In genomic region chr20:37912874-37913273, GRCh38 we compare ENCODE assay signal across 29 cellular contexts. TPM values are rescaled to one million over a fixed set of nuclear protein-coding genes. Genes with fewer than 3 reads are reported as not detected.
DNase-seq lines count a peak whose midpoint lies in the region; ATAC-seq, FAIRE-seq and TF ChIP-seq lines count a peak whose summit lies in the region.
"Had no signal": no experiment of that assay in that cellular context is flagged by ENCODE, and none has a peak within 500 bp of the region (broad histone marks: within the 10 kb centered on the region; RNA-seq: fewer than 3 reads in every experiment).

No MANE protein-coding gene starts in this region.

- H3K4me1 ChIP-seq in NT2/D1 (ENCODE audit: insufficient read depth, insufficient read length) (peaks cover 30% of the 10 kb centered on the region), astrocyte (ENCODE audit: insufficient read depth, low read length) (peaks cover 11% of the 10 kb centered on the region), neuronal stem cell (ENCODE audit: control insufficient read depth in 2 of 2, insufficient read depth in 1 of 2, low read depth in 1 of 2, low read length in 2 of 2) (peaks cover 52 to 61% of the 10 kb centered on the region in 2 donors)

- no peak overlapping the region for H3K27ac Mint-ChIP-seq in activated naive CD8-positive, alpha-beta T cell treated with anti-CD3 and anti-CD28 coated beads, Interleukin-2, amount 50 U/mL, for 24 hours
- no peak overlapping the region for H3K27ac Mint-ChIP-seq in activated naive CD8-positive, alpha-beta T cell treated with anti-CD3 and anti-CD28 coated beads for 36 hours
- peak overlapping the region; percentile 55 for H3K27ac Mint-ChIP-seq in astrocyte (ENCODE audit: unreplicated experiment)
- H3K27ac Mint-ChIP-seq: B cell, CD14-positive monocyte had no signal

- peaks cover 48% of the 10 kb centered on the region for H3K27me3 ChIP-seq in NT2/D1 (ENCODE audit: insufficient read depth, insufficient read length)
- peaks cover 36% of the 10 kb centered on the region for H3K27me3 ChIP-seq in astrocyte (ENCODE audit: insufficient read depth, low read length)
- H3K27me3 ChIP-seq in neuronal stem cell (ENCODE audit: control insufficient read depth in 3 of 3, insufficient read depth in 3 of 3, low read depth in 1 of 3, low read length in 3 of 3) = peaks cover 0 to 3% (median 0%) of the 10 kb centered on the region in 3 experiments
- H3K27me3 ChIP-seq: Peyer's patch had no signal

- H4K91ac ChIP-seq in neuronal stem cell (ENCODE audit: low read depth, low read length, poor library complexity) = no peak overlapping the region

- H3K4me3 Mint-ChIP-seq in activated naive CD8-positive, alpha-beta T cell treated with anti-CD3 and anti-CD28 coated beads, Interleukin-2, amount 50 U/mL, for 24 hours = no peak overlapping the region
- no peak overlapping the region for H3K4me3 Mint-ChIP-seq in activated naive CD8-positive, alpha-beta T cell treated with anti-CD3 and anti-CD28 coated beads for 36 hours
- H3K4me3 Mint-ChIP-seq in astrocyte (ENCODE audit: unreplicated experiment) = no peak overlapping the region
- H3K4me3 Mint-ChIP-seq: B cell, CD14-positive monocyte had no signal

- H3K27me3 Mint-ChIP-seq in activated naive CD8-positive, alpha-beta T cell treated with anti-CD3 and anti-CD28 coated beads, Interleukin-2, amount 50 U/mL, for 24 hours = peaks cover 51% of the 10 kb centered on the region
- H3K27me3 Mint-ChIP-seq in activated naive CD8-positive, alpha-beta T cell treated with anti-CD3 and anti-CD28 coated beads for 36 hours = peaks cover 72% of the 10 kb centered on the region
- peaks cover 11% of the 10 kb centered on the region for H3K27me3 Mint-ChIP-seq in astrocyte (ENCODE audit: low read depth, unreplicated experiment)

- no peak overlapping the region for H3K4me3 ChIP-seq in NT2/D1 (ENCODE audit: insufficient read length, low read depth)
- H3K4me3 ChIP-seq in astrocyte (ENCODE audit: insufficient read depth, low read depth, low read length) = no peak overlapping the region
- no peak overlapping the region for H3K4me3 ChIP-seq in neuronal stem cell (ENCODE audit: low read length in 2 of 2)
- H3K4me3 ChIP-seq: GM23248, HAP-1, Peyer's patch had no signal

- H4K20me1 ChIP-seq in astrocyte (ENCODE audit: insufficient read depth, low read length) = peaks cover 39% of the 10 kb centered on the region

- peaks cover 17% of the 10 kb centered on the region for H3K4me1 Mint-ChIP-seq in activated naive CD8-positive, alpha-beta T cell treated with anti-CD3 and anti-CD28 coated beads, Interleukin-2, amount 50 U/mL, for 24 hours
- H3K4me1 Mint-ChIP-seq in activated naive CD8-positive, alpha-beta T cell treated with anti-CD3 and anti-CD28 coated beads for 36 hours = peaks cover 15% of the 10 kb centered on the region
- H3K4me1 Mint-ChIP-seq in astrocyte (ENCODE audit: low read depth, unreplicated experiment) = peaks cover 19% of the 10 kb centered on the region

- no peak for DNase-seq in activated naive CD8-positive, alpha-beta T cell treated with anti-CD3 and anti-CD28 coated beads, Interleukin-2, amount 50 U/mL, for 24 hours
- DNase-seq in activated naive CD8-positive, alpha-beta T cell treated with anti-CD3 and anti-CD28 coated beads for 36 hours = no peak
- DNase-seq in NT2/D1 (ENCODE audit: low read depth, low spot score) (no peak), astrocyte (ENCODE audit: low read depth) (no peak), neuronal stem cell (ENCODE audit: low spot score) (no peak), pons (ENCODE audit: low spot score) (no peak), NCI-H524 (lab: John Stamatoyannopoulos, UW) (no peak), SKM-1 (lab: John Stamatoyannopoulos, UW; ENCODE audit: unreplicated experiment) (no peak)
- DNase-seq: DMS53; GDM1; GM23248; KBM-7; MM.1S; NCI-H1048; NCI-H1436; NCI-H1930; NCI-H2227 treated with DMSO at 0.1 percent for 48 hours; NCI-H510A; NCI-H774; NK-92 treated with Interleukin-12 subunit alpha and Interleukin-12 subunit beta, amount 100 ng/mL, for 24 hours; Peyer's patch had no signal

- H2BK12ac ChIP-seq in neuronal stem cell (ENCODE audit: low read length) = no peak overlapping the region

- no peaks in the 10 kb centered on the region for H3K79me1 ChIP-seq in neuronal stem cell (ENCODE audit: low read depth, low read length)

- H3K27ac ChIP-seq in astrocyte (ENCODE audit: low read depth, low read length) = no peak overlapping the region
- no peak overlapping the region for H3K27ac ChIP-seq in neuronal stem cell (replicated peaks; ENCODE audit: low read length)
- H3K27ac ChIP-seq: GM23248, HL-60, Peyer's patch had no signal

- H3K36me3 Mint-ChIP-seq in activated naive CD8-positive, alpha-beta T cell treated with anti-CD3 and anti-CD28 coated beads, Interleukin-2, amount 50 U/mL, for 24 hours (ENCODE audit: low read depth) = no peaks in the 10 kb centered on the region
- no peaks in the 10 kb centered on the region for H3K36me3 Mint-ChIP-seq in activated naive CD8-positive, alpha-beta T cell treated with anti-CD3 and anti-CD28 coated beads for 36 hours
- no peaks in the 10 kb centered on the region for H3K36me3 Mint-ChIP-seq in astrocyte (ENCODE audit: low read depth, unreplicated experiment)

- H3K4me2 ChIP-seq in astrocyte (ENCODE audit: low read length) = no peak overlapping the region
- no peak overlapping the region for H3K4me2 ChIP-seq in neuronal stem cell (ENCODE audit: insufficient read depth, low read length, poor library complexity, severe bottlenecking)

- H3K23ac ChIP-seq in neuronal stem cell (ENCODE audit: low read depth, low read length, poor library complexity) = no peak overlapping the region

- no peak overlapping the region for H3K18ac ChIP-seq in neuronal stem cell (ENCODE audit: low read length)

- H3K79me2 ChIP-seq in astrocyte (ENCODE audit: insufficient read depth, low read length) = no peaks in the 10 kb centered on the region

- H3K9me3 ChIP-seq in NT2/D1 (ENCODE audit: insufficient read depth, low read length) = no peaks in the 10 kb centered on the region
- H3K9me3 ChIP-seq in astrocyte (ENCODE audit: insufficient read depth, low read depth, low read length) = no peaks in the 10 kb centered on the region
- peaks cover 0 to 3% of the 10 kb centered on the region in 2 donors for H3K9me3 ChIP-seq in neuronal stem cell (replicated peaks in 1 of 2; ENCODE audit: control insufficient read depth in 2 of 2, insufficient read depth in 1 of 2, low read depth in 1 of 2, low read length in 2 of 2)
- H3K9me3 ChIP-seq: HAP-1, Peyer's patch had no signal

- peak overlapping the region; percentile 33 for H3K9ac ChIP-seq in NT2/D1 (ENCODE audit: insufficient read length, low read depth)
- H3K9ac ChIP-seq in astrocyte (ENCODE audit: low read length) = no peak overlapping the region
- no peak overlapping the region for H3K9ac ChIP-seq in neuronal stem cell (ENCODE audit: low read depth, low read length, poor library complexity)
- H3K9ac ChIP-seq: GM23248 had no signal

- ATAC-seq in activated naive CD8-positive, alpha-beta T cell treated with anti-CD3 and anti-CD28 coated beads, Interleukin-2, amount 50 U/mL, for 24 hours = peak; percentile 62

- no peak overlapping the region for H4K8ac ChIP-seq in neuronal stem cell (ENCODE audit: low read depth, low read length)

- no peak overlapping the region for H2BK5ac ChIP-seq in neuronal stem cell (ENCODE audit: low read length)

- H2AK5ac ChIP-seq in neuronal stem cell (ENCODE audit: low read depth, low read length) = peak overlapping the region; percentile 12

- no peaks in the 10 kb centered on the region for H3K36me3 ChIP-seq in NT2/D1 (ENCODE audit: insufficient read depth, insufficient read length, low read length)
- no peaks in the 10 kb centered on the region for H3K36me3 ChIP-seq in astrocyte (ENCODE audit: insufficient read depth, low read length)
- H3K36me3 ChIP-seq in neuronal stem cell (replicated peaks in 1 of 2; ENCODE audit: control insufficient read depth in 2 of 2, insufficient read depth in 2 of 2, low read length in 2 of 2) = peaks cover 0 to 2% of the 10 kb centered on the region in 2 donors
- H3K36me3 ChIP-seq: HAP-1, Peyer's patch had no signal

- H2BK120ac ChIP-seq in neuronal stem cell (ENCODE audit: low read depth, low read length) = no peak overlapping the region

- FAIRE-seq in astrocyte (lab: Jason Lieb, UNC) = no peak
- FAIRE-seq: A204.1, D721Med, GM18507 had no signal

- no peak for TF ChIP-seq CTCF in astrocyte (IDR thresholded peaks at IDR 0.05; ENCODE audit: insufficient read depth, low read depth, low read length)

- H2AFZ ChIP-seq in astrocyte (ENCODE audit: low read depth, low read length) = no peak overlapping the region
- H2AFZ ChIP-seq in neuronal stem cell (ENCODE audit: low read length) = peak overlapping the region; percentile 9
- H2AFZ ChIP-seq: GM23248 had no signal

- peak overlapping the region; percentile 2 for H2BK15ac ChIP-seq in neuronal stem cell (ENCODE audit: low read length)

- no peak overlapping the region for H3K14ac ChIP-seq in neuronal stem cell (ENCODE audit: low read length)

- no peaks in the 10 kb centered on the region for H3K9me3 Mint-ChIP-seq in activated naive CD8-positive, alpha-beta T cell treated with anti-CD3 and anti-CD28 coated beads, Interleukin-2, amount 50 U/mL, for 24 hours
- no peaks in the 10 kb centered on the region for H3K9me3 Mint-ChIP-seq in activated naive CD8-positive, alpha-beta T cell treated with anti-CD3 and anti-CD28 coated beads for 36 hours
- peaks cover 2% of the 10 kb centered on the region for H3K9me3 Mint-ChIP-seq in astrocyte (ENCODE audit: unreplicated experiment)

- no CpG with 5 or more reads among the region's 6 CpGs for WGBS in neuronal stem cell (ENCODE audit: extremely low coverage in 2 of 2, insufficient read length in 2 of 2, insufficient replicate concordance in 1 of 2), 2 donors

- H3K4ac ChIP-seq in neuronal stem cell (ENCODE audit: low read length) = no peak overlapping the region

RNA-seq across cellular contexts. Expression of gene VSTM2L, which starts 9.9 kb away (rescaled TPM):
- not detected for total RNA-seq in activated naive CD8-positive, alpha-beta T cell treated with anti-CD3 and anti-CD28 coated beads for 36 hours
- total RNA-seq in astrocyte = 17.7 and 18.5 TPM in 2 replicates
- polyA plus RNA-seq in neuronal stem cell (2013, experiment 1 of 2) = 9.1 TPM
- polyA plus RNA-seq in neuronal stem cell (2013, experiment 2 of 2) = 8.0 TPM
- total RNA-seq: B cell, HT-29 had no signal
- polyA plus RNA-seq: CD14-positive monocyte had no signal

Comparison
In these comparisons a context has a peak if more than half of its experiments do, and no peak if none do; other contexts are left out.
1. RNA of gene VSTM2L, which starts 9.9 kb away (total RNA-seq): 17.7 to 18.5 TPM in astrocyte; not detected in activated naive CD8-positive, alpha-beta T cell treated with anti-CD3 and anti-CD28 coated beads for 36 hours; every median in the first group is over 10 times any median in the second.